Comparison of ENCODE assay signal across 1 cellular context in genomic region chr9:93594041-93594756, GRCh38.
TF ChIP-seq lines count a peak whose summit lies in the region.

No MANE protein-coding gene starts in this region.

TF ChIP-seq in GM23338, 12 proteins besides CTCF, POLR2A, EP300 and RAD21 (continued from another document):
- TF ChIP-seq ZNF462 (CRISPR knock-in tag; IDR thresholded peaks at IDR 0.05) = no peak
